16 cellular contexts compared by ENCODE assay signal in genomic region chr7:132548489-132549078, GRCh38. TPM values are rescaled to one million over a fixed set of nuclear protein-coding genes. Genes with fewer than 3 reads are reported as not detected.
DNase-seq lines count a peak whose midpoint lies in the region; ATAC-seq and TF ChIP-seq lines count a peak whose summit lies in the region.
"Had no signal": no experiment of that assay in that cellular context is flagged by ENCODE, and none has a peak within 500 bp of the region (broad histone marks: within the 10 kb centered on the region; RNA-seq: fewer than 3 reads in every experiment).

No MANE protein-coding gene starts in this region.

- TF ChIP-seq POLR2A in uterus (IDR thresholded peaks at IDR 0.05) (no peak), GM18505 (IDR thresholded peaks at IDR 0.05; ENCODE audit: borderline replicate concordance, extremely low read depth, insufficient read depth, insufficient read length) (no peak)

- intact Hi-C loops in uterus (cut with DNase I; ENCODE audit: low total_unique reads) = no loop called here

- no peak overlapping the region for H3K27ac ChIP-seq in uterus
- H3K27ac ChIP-seq: C4-2B, parathyroid adenoma had no signal

- no peak overlapping the region for H3K4me3 ChIP-seq in uterus
- H3K4me3 ChIP-seq: GM23338 had no signal

- H3K9me3 ChIP-seq in uterus = peaks cover 0 to 25% of the 10 kb centered on the region in 2 donors

- ATAC-seq in GM18505 (IDR thresholded peaks at IDR 0.05; ENCODE audit: unreplicated experiment) (no peak), HG03095 (IDR thresholded peaks at IDR 0.05; ENCODE audit: unreplicated experiment) (no peak)
- ATAC-seq: GM23338, Right ventricle myocardium inferior had no signal

- TF ChIP-seq CTCF in uterus (IDR thresholded peaks at IDR 0.05) = no peak

- H3K36me3 ChIP-seq in uterus = no peaks in the 10 kb centered on the region

- DNase-seq in stimulated activated CD4-positive, alpha-beta T cell treated with anti-CD3 and anti-CD28 coated beads, Interleukin-1b, Interleukin-23, amount 100 ng/mL, for 48 hours = peak; percentile 31
- DNase-seq in stimulated activated CD4-positive, alpha-beta T cell treated with anti-CD3 and anti-CD28 coated beads, Interleukin-4, amount 100 ng/mL, for 1 hour = no peak
- DNase-seq in T1000 (lab: John Stamatoyannopoulos, UW) (peak; percentile 18), fibroblast of peridontal ligament (ENCODE audit: extremely low read depth) (peak; percentile 41), uterus (no peak), OCI-M1 (lab: John Stamatoyannopoulos, UW) (no peak)
- DNase-seq: amniotic stem cell, Kasumi-1, NCI-H1930, NCI-H82 had no signal

- H3K27me3 ChIP-seq in uterus = no peaks in the 10 kb centered on the region

- H3K4me1 ChIP-seq in uterus = no peaks in the 10 kb centered on the region
- H3K4me1 ChIP-seq: parathyroid adenoma had no signal

RNA-seq across cellular contexts. Expression of gene PLXNA4, which starts 27.7 kb away (rescaled TPM):
- total RNA-seq in uterus = 10 to 100 TPM in 1 of 4 donors, 1 to 10 TPM in 3; 4.1 to 16.5 (median 7.7) TPM

Comparison
In these comparisons a context has a peak if more than half of its experiments do, and no peak if none do; other contexts are left out.
1. DNase-seq: peak in stimulated activated CD4-positive, alpha-beta T cell treated with anti-CD3 and anti-CD28 coated beads, Interleukin-1b, Interleukin-23, amount 100 ng/mL, for 48 hours (single experiment), T1000 (single experiment) and fibroblast of peridontal ligament (single experiment); none in stimulated activated CD4-positive, alpha-beta T cell treated with anti-CD3 and anti-CD28 coated beads, Interleukin-4, amount 100 ng/mL, for 1 hour (single experiment), uterus (0 of 2) and OCI-M1 (single experiment).